In the genomic region with DNA sequence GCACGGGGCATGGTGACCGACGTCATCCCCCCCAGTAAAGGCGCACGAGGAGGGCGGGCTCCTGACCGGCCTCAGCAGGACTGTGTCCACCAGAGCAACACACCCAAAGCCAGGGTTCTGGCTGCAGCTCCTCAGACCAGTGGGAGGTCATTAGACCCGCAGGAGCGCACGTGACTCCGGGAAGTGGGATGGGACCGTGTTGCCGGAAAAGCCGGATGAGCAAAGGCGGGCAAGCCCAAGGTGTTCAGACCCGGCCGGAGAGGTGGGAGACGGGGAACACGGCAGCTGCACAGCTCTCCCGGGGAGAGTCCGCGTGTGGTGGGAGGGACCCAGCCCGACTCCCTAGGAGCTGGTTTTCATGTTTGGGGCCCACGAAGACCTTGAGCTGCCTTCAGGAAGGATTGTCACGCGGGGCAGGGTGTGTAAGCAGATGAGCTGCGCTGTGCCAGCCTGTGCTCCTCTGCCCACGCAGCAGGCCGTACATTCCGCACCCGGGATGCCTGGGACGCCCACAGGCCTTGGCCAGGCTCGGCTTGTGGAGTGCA, we compare ENCODE assay signal across 18 cellular contexts.
"Had no signal": no experiment of that assay in that cellular context is flagged by ENCODE, and none has a peak within 500 bp of the region (broad histone marks: within the 10 kb centered on the region; RNA-seq: fewer than 3 reads in every experiment).

No MANE protein-coding gene starts in this region.

- H3K27ac ChIP-seq: epithelial cell of prostate, parathyroid adenoma had no signal

- H3K79me2 ChIP-seq: parathyroid adenoma had no signal

- H3K4me3 Mint-ChIP-seq: activated B cell treated with CpG ODN at 0.5 μM for 24 hours; brain; dendritic cell treated with granulocyte-macrophage colony-stimulating factor and Interleukin-4, amounts not matched to agents 40 ng/mL and 50 ng/mL, for 4 days; effector memory CD8-positive, alpha-beta T cell; nephron; stimulated activated naive B cell treated with anti-CD40 and anti-IgM and Interleukin-4, amounts not matched to agents 10 μg/mL and 1 μg/mL and 100 μg/mL, for 72 hours; type B pancreatic cell had no signal

- H3K27me3 Mint-ChIP-seq: activated B cell treated with CpG ODN at 0.5 μM for 24 hours; effector memory CD8-positive, alpha-beta T cell; stimulated activated naive B cell treated with anti-CD40 and anti-IgM and Interleukin-4, amounts not matched to agents 10 μg/mL and 1 μg/mL and 100 μg/mL, for 72 hours; type B pancreatic cell had no signal

- H3K4me1 Mint-ChIP-seq: stimulated activated naive B cell treated with anti-CD40 and anti-IgM and Interleukin-4, amounts not matched to agents 10 μg/mL and 1 μg/mL and 100 μg/mL, for 72 hours had no signal

- H3K4me1 ChIP-seq: parathyroid adenoma had no signal

- FAIRE-seq: TTC549 had no signal

- H3K9ac ChIP-seq: parathyroid adenoma had no signal

- H3K36me3 Mint-ChIP-seq: activated naive CD4-positive, alpha-beta T cell treated with anti-CD3 and anti-CD28 coated beads, Interleukin-2, amount 50 U/mL, for 72 hours; brain; stimulated activated naive B cell treated with anti-CD40 and anti-IgM and Interleukin-4, amounts not matched to agents 10 μg/mL and 1 μg/mL and 100 μg/mL, for 72 hours; type B pancreatic cell had no signal

- DNase-seq: activated B cell treated with CpG ODN at 0.5 μM for 24 hours; activated CD4-positive, alpha-beta T cell treated with anti-CD3 and anti-CD28 coated beads, Interleukin-2, amount 50 U/mL, for 1 hour; activated effector memory CD4-positive, alpha-beta T cell treated with Interleukin-2 at 50 U/mL for 16 hours; activated T-cell treated with anti-CD3 and anti-CD28 coated beads for 4 hours; amygdala; effector memory CD8-positive, alpha-beta T cell; hippocampal formation; stimulated activated CD4-positive, alpha-beta T cell treated with anti-CD3 and anti-CD28 coated beads, Interleukin-1b, Interleukin-23, amount 100 ng/mL, for 48 hours; stimulated activated naive B cell treated with anti-CD40 and anti-IgM and Interleukin-4, amounts not matched to agents 10 μg/mL and 1 μg/mL and 100 μg/mL, for 72 hours; T-helper 2 cell had no signal

- H3K9me3 Mint-ChIP-seq: activated B cell treated with CpG ODN at 0.5 μM for 24 hours; activated naive CD4-positive, alpha-beta T cell treated with anti-CD3 and anti-CD28 coated beads, Interleukin-2, amount 50 U/mL, for 72 hours; brain; dendritic cell treated with granulocyte-macrophage colony-stimulating factor and Interleukin-4, amounts not matched to agents 40 ng/mL and 50 ng/mL, for 4 days; effector memory CD8-positive, alpha-beta T cell; nephron; stimulated activated naive B cell treated with anti-CD40 and anti-IgM and Interleukin-4, amounts not matched to agents 10 μg/mL and 1 μg/mL and 100 μg/mL, for 72 hours; type B pancreatic cell had no signal

- H3K27ac Mint-ChIP-seq: activated B cell treated with CpG ODN at 0.5 μM for 24 hours; activated naive CD4-positive, alpha-beta T cell treated with anti-CD3 and anti-CD28 coated beads, Interleukin-2, amount 50 U/mL, for 72 hours; brain; dendritic cell treated with granulocyte-macrophage colony-stimulating factor and Interleukin-4, amounts not matched to agents 40 ng/mL and 50 ng/mL, for 4 days; effector memory CD8-positive, alpha-beta T cell; nephron; stimulated activated naive B cell treated with anti-CD40 and anti-IgM and Interleukin-4, amounts not matched to agents 10 μg/mL and 1 μg/mL and 100 μg/mL, for 72 hours; type B pancreatic cell had no signal

- H2AFZ ChIP-seq: parathyroid adenoma had no signal

- ATAC-seq: effector memory CD8-positive, alpha-beta T cell; stimulated activated naive B cell treated with anti-CD40 and anti-IgM and Interleukin-4, amounts not matched to agents 10 μg/mL and 1 μg/mL and 100 μg/mL, for 72 hours had no signal
